In genomic region chr5:14266686-14267085, GRCh38 we compare ENCODE assay signal across 19 cellular contexts.
DNase-seq lines count a peak whose midpoint lies in the region; ATAC-seq, FAIRE-seq and TF ChIP-seq lines count a peak whose summit lies in the region.
"Had no signal": no experiment of that assay in that cellular context is flagged by ENCODE, and none has a peak within 500 bp of the region (broad histone marks: within the 10 kb centered on the region; RNA-seq: fewer than 3 reads in every experiment).

No MANE protein-coding gene starts in this region.

- no peak overlapping the region for H2AFZ ChIP-seq in HCT116 (ENCODE audit: low read depth, low read length, poor library complexity, severe bottlenecking)

- H3K9ac ChIP-seq in HCT116 (ENCODE audit: low read length) (peak overlapping the region; percentile 40; the same call in 1 of the 2 replicates), kidney (ENCODE audit: low read length in 2 of 2) (no peak overlapping the region)

- H3K36me3 ChIP-seq in HCT116 (ENCODE audit: control insufficient read depth in 1 of 2, insufficient read depth in 2 of 2, low read length in 2 of 2) (peaks cover 0 to 6% of the 10 kb centered on the region in 2 experiments; a peak in 1 of 4 replicates), kidney (ENCODE audit: control insufficient read depth in 1 of 2, insufficient read depth in 2 of 2, low read length in 2 of 2) (no peaks in the 10 kb centered on the region)

- FAIRE-seq in kidney (lab: Jason Lieb, UNC), result no peak
- FAIRE-seq: GM12892 had no signal

- DNase-seq in HCT116 (ENCODE audit: low read depth, low spot score) (no peak), NCI-H460 (ENCODE audit: extremely low read depth, low read depth) (peak; percentile 24), choroid plexus epithelial cell (ENCODE audit: low read depth) (peak; percentile 41), osteocyte (ENCODE audit: extremely low spot score, unreplicated experiment) (no peak), kidney (no peak)
- no peak for DNase-seq in T-helper 2 cell treated with Interferon-gamma antibody and Interleukin-4, amounts not matched to agents 5 μg/mL and 100 μg/mL, for 36 hours (ENCODE audit: low spot score)
- DNase-seq: activated CD4-positive, alpha-beta T cell treated with anti-CD3 and anti-CD28 coated beads for 1 hour; activated CD8-positive, alpha-beta memory T cell treated with anti-CD3 and anti-CD28 coated beads, Interleukin-2, amount 50 U/mL, for 48 hours; activated naive CD4-positive, alpha-beta T cell treated with anti-CD3 and anti-CD28 coated beads for 36 hours; body of pancreas; CD4-positive, CD25-positive, alpha-beta regulatory T cell; effector memory CD4-positive, alpha-beta T cell; KBM-7; NCI-H1105; NCI-H446 treated with DMSO at 0.1 percent for 48 hours; substantia nigra; T-helper 17 cell had no signal

- no peak for TF ChIP-seq POLR2A in HCT116 (IDR thresholded peaks at IDR 0.05; ENCODE audit: borderline replicate concordance, extremely low read depth, insufficient read depth, insufficient read length)

- ATAC-seq in HCT116, result no peak
- no peak for ATAC-seq in HG03439 (IDR thresholded peaks at IDR 0.05; ENCODE audit: unreplicated experiment)
- ATAC-seq: body of pancreas, T-helper 17 cell had no signal

- no TSS peak for BruUV-seq in HCT116 (replicated peaks; lab: Mats Ljungman, UMichigan)

- no peaks in the 10 kb centered on the region for H3K9me3 Mint-ChIP-seq in osteocyte (ENCODE audit: unreplicated experiment)
- H3K9me3 Mint-ChIP-seq in T-helper 2 cell treated with Interferon-gamma antibody and Interleukin-4, amounts not matched to agents 5 μg/mL and 100 μg/mL, for 36 hours, result no peaks in the 10 kb centered on the region
- H3K9me3 Mint-ChIP-seq: activated naive CD4-positive, alpha-beta T cell treated with anti-CD3 and anti-CD28 coated beads for 36 hours had no signal

- no peaks in the 10 kb centered on the region for H3K9me3 ChIP-seq in HCT116 (ENCODE audit: control insufficient read depth in 1 of 2, insufficient read depth in 1 of 2, low read depth in 1 of 2, low read length in 2 of 2)
- no peaks in the 10 kb centered on the region for H3K9me3 ChIP-seq in kidney (ENCODE audit: control insufficient read depth in 1 of 2, low read length in 2 of 2)
- H3K9me3 ChIP-seq: body of pancreas had no signal

- H3K27ac Mint-ChIP-seq in osteocyte (ENCODE audit: unreplicated experiment), result peak overlapping the region; percentile 94
- H3K27ac Mint-ChIP-seq in T-helper 2 cell treated with Interferon-gamma antibody and Interleukin-4, amounts not matched to agents 5 μg/mL and 100 μg/mL, for 36 hours, result no peak overlapping the region
- H3K27ac Mint-ChIP-seq: activated naive CD4-positive, alpha-beta T cell treated with anti-CD3 and anti-CD28 coated beads for 36 hours; CD4-positive, CD25-positive, alpha-beta regulatory T cell; T-helper 17 cell had no signal

- POLR2A ChIA-PET in HCT116 (lab: Charles Lee), result no interaction called here

- H3K4me1 Mint-ChIP-seq in osteocyte (ENCODE audit: unreplicated experiment), result peaks cover 84% of the 10 kb centered on the region
- peaks cover 7% of the 10 kb centered on the region for H3K4me1 Mint-ChIP-seq in T-helper 2 cell treated with Interferon-gamma antibody and Interleukin-4, amounts not matched to agents 5 μg/mL and 100 μg/mL, for 36 hours (ENCODE audit: low read depth)
- H3K4me1 Mint-ChIP-seq: T-helper 17 cell had no signal

- CTCF ChIA-PET in HCT116 (lab: Charles Lee), result no interaction called here

- no peak overlapping the region for H3K4me3 ChIP-seq in HCT116 (replicated peaks in 1 of 2; ENCODE audit: low read depth in 1 of 2, low read length in 2 of 2)
- no peak overlapping the region for H3K4me3 ChIP-seq in choroid plexus epithelial cell (ENCODE audit: low read depth, low read length)
- no peak overlapping the region for H3K4me3 ChIP-seq in kidney (ENCODE audit: low read length in 2 of 2)
- H3K4me3 ChIP-seq: body of pancreas had no signal

- no peaks in the 10 kb centered on the region for H3K27me3 Mint-ChIP-seq in osteocyte (ENCODE audit: unreplicated experiment)
- H3K27me3 Mint-ChIP-seq in T-helper 2 cell treated with Interferon-gamma antibody and Interleukin-4, amounts not matched to agents 5 μg/mL and 100 μg/mL, for 36 hours (ENCODE audit: low read depth), result peaks cover 39% of the 10 kb centered on the region

- peaks cover 95% of the 10 kb centered on the region for H3K79me2 ChIP-seq in HCT116 (ENCODE audit: insufficient read depth, low read length)

- H3K27me3 ChIP-seq in HCT116 (ENCODE audit: insufficient read depth, low read length), result no peaks in the 10 kb centered on the region
- H3K27me3 ChIP-seq: body of pancreas had no signal

- H3K27ac ChIP-seq in HCT116 (ENCODE audit: low read depth, low read length) (no peak overlapping the region), kidney (ENCODE audit: low read depth in 2 of 2, low read length in 2 of 2) (no peak overlapping the region)
- H3K27ac ChIP-seq: body of pancreas had no signal

- intact Hi-C loops in HCT116 (cut with micrococcal nuclease), result loop anchor here (2.0 to 5.0 kb wide), 3 partner anchors 89 to 229 kb away; partner anchors contain the start of gene TRIO
- intact Hi-C loops in kidney (cut with DNase I), result loop anchor here (10.0 kb wide), 1 partner anchor 152 kb away; no protein-coding TSS in a partner anchor

- TF ChIP-seq RAD21 in HCT116 (IDR thresholded peaks at IDR 0.05; ENCODE audit: low read depth), result no peak

- H3K4me1 ChIP-seq in HCT116 (ENCODE audit: control insufficient read depth in 1 of 2, insufficient read depth in 2 of 2, low read length in 2 of 2) (peaks cover 55 to 90% of the 10 kb centered on the region in 2 experiments), kidney (ENCODE audit: control insufficient read depth in 1 of 2, insufficient read depth in 1 of 2, low read depth in 1 of 2, low read length in 2 of 2) (peaks cover 20% of the 10 kb centered on the region in 2 donors)

- peaks cover 3% of the 10 kb centered on the region for H3K36me3 Mint-ChIP-seq in osteocyte (ENCODE audit: unreplicated experiment)
- no peaks in the 10 kb centered on the region for H3K36me3 Mint-ChIP-seq in T-helper 2 cell treated with Interferon-gamma antibody and Interleukin-4, amounts not matched to agents 5 μg/mL and 100 μg/mL, for 36 hours (ENCODE audit: low read depth)
- H3K36me3 Mint-ChIP-seq: CD4-positive, CD25-positive, alpha-beta regulatory T cell had no signal

- H3K4me3 Mint-ChIP-seq in osteocyte (ENCODE audit: unreplicated experiment), result no peak overlapping the region
- H3K4me3 Mint-ChIP-seq in T-helper 2 cell treated with Interferon-gamma antibody and Interleukin-4, amounts not matched to agents 5 μg/mL and 100 μg/mL, for 36 hours, result no peak overlapping the region
- H3K4me3 Mint-ChIP-seq: activated naive CD4-positive, alpha-beta T cell treated with anti-CD3 and anti-CD28 coated beads for 36 hours; T-helper 17 cell had no signal

- no peak for TF ChIP-seq CTCF in HCT116 (IDR thresholded peaks at IDR 0.05 in 2 of 3, conservative IDR thresholded peaks at IDR 0.05 in 1 of 3; ENCODE audit: borderline replicate concordance in 1 of 3, insufficient read depth in 1 of 3, low read depth in 2 of 3, low read length in 2 of 3)
- no peak for TF ChIP-seq CTCF in choroid plexus epithelial cell (conservative IDR thresholded peaks at IDR 0.05; ENCODE audit: low read depth, low read length)
- no peak for TF ChIP-seq CTCF in osteocyte (IDR thresholded peaks at IDR 0.05)
- TF ChIP-seq CTCF in kidney (IDR thresholded peaks at IDR 0.05; ENCODE audit: borderline replicate concordance, extremely low read depth, insufficient read depth), result no peak

- RAD21 ChIA-PET in HCT116 (lab: Charles Lee; ENCODE audit: low non-redundant PET in 1 of 2, low total read pairs in 2 of 2, uncharacterized antibody in 2 of 2, unreplicated experiment in 2 of 2), result no interaction called here

- no peaks in the 10 kb centered on the region for H3K9me2 ChIP-seq in HCT116 (ENCODE audit: insufficient read depth)

- peak overlapping the region; percentile 68 for H3K4me2 ChIP-seq in HCT116 (ENCODE audit: low read length)

- H4K20me1 ChIP-seq in HCT116 (ENCODE audit: insufficient read depth), result no peaks in the 10 kb centered on the region

TF ChIP-seq in HCT116, 20 proteins besides CTCF, POLR2A, EP300 and RAD21:
- TF ChIP-seq SP1 (IDR thresholded peaks at IDR 0.05; ENCODE audit: low read depth), result no peak
- TF ChIP-seq YY1 (IDR thresholded peaks at IDR 0.05; ENCODE audit: extremely low read depth, insufficient replicate concordance, low read depth, low read length), result no peak
- no peak for TF ChIP-seq CBX3 (IDR thresholded peaks at IDR 0.05; ENCODE audit: low read depth)
- TF ChIP-seq ZNF274 (IDR thresholded peaks at IDR 0.05; ENCODE audit: low read depth, low read length), result no peak
- TF ChIP-seq EZH2phosphoT487 (IDR thresholded peaks at IDR 0.05; ENCODE audit: borderline replicate concordance), result no peak
TF ChIP-seq in HCT116: peak in this region for 0.

Comparison
In these comparisons a context has a peak if more than half of its experiments do, and no peak if none do; other contexts are left out.
1. DNase-seq: peak in NCI-H460 (single experiment) and choroid plexus epithelial cell (single experiment); none in HCT116 (single experiment), osteocyte (single experiment), kidney (single experiment) and T-helper 2 cell treated with Interferon-gamma antibody and Interleukin-4, amounts not matched to agents 5 μg/mL and 100 μg/mL, for 36 hours (single experiment).